13 cellular contexts compared by ENCODE assay signal in the genomic region with DNA sequence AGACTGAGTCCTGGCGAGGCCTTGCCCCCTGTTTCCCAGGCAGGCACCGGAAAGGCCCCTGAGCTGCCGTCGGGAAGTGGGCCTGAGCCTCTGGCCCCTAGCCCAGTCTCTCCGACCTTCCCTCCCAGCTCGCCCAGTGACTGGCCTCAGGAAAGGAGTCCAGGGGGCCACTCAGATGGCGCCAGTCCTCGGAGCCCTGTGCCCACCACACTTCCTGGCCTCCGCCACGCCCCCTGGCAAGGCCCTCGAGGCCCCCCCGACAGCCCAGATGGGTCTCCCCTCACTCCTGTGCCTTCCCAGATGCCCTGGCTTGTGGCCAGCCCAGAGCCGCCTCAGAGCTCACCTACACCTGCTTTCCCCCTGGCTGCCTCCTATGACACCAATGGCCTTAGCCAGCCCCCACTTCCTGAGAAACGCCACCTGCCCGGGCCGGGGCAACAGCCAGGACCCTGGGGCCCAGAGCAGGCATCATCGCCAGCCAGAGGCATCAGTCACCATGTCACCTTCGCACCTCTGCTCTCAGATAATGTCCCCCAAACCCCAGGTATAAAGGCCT. TPM values are rescaled to one million over a fixed set of nuclear protein-coding genes. Genes with fewer than 3 reads are reported as not detected.
A peak's percentile ranks its signal among the peaks of the same experiment; 100 is the strongest.
DNase-seq lines count a peak whose midpoint lies in the region; ATAC-seq and TF ChIP-seq lines count a peak whose summit lies in the region.
"Had no signal": no experiment of that assay in that cellular context is flagged by ENCODE, and none has a peak within 500 bp of the region (broad histone marks: within the 10 kb centered on the region; RNA-seq: fewer than 3 reads in every experiment).

No MANE protein-coding gene starts in this region.

- peak overlapping the region; percentile 36; the same call in 1 of the 2 replicates for H3K27ac Mint-ChIP-seq in HFFc6

- H3K4me1 ChIP-seq in subcutaneous abdominal adipose tissue (ENCODE audit: control insufficient read depth in 5 of 5, insufficient read depth in 5 of 5, low read length in 5 of 5) (peaks cover 24 to 72% (median 66%) of the 10 kb centered on the region in 5 donors), smooth muscle cell (ENCODE audit: low read depth) (no peaks in the 10 kb centered on the region)

- H3K9me3 ChIP-seq in subcutaneous abdominal adipose tissue (ENCODE audit: control insufficient read depth in 5 of 5, low read length in 5 of 5): no peaks in the 10 kb centered on the region
- no peaks in the 10 kb centered on the region for H3K9me3 ChIP-seq in smooth muscle cell (replicated peaks; ENCODE audit: low read depth)
- H3K9me3 ChIP-seq: SJCRH30 had no signal

- TF ChIP-seq CTCF in HFFc6 (IDR thresholded peaks at IDR 0.05): no peak
- TF ChIP-seq CTCF in smooth muscle cell (IDR thresholded peaks at IDR 0.05; ENCODE audit: borderline replicate concordance, insufficient read depth, poor library complexity, severe bottlenecking): no peak

- DNase-seq in HFFc6: no peak
- peak; percentile 62 for DNase-seq in NCI-H774 (lab: John Stamatoyannopoulos, UW)
- no peak for DNase-seq in smooth muscle cell (lab: John Stamatoyannopoulos, UW; ENCODE audit: unreplicated experiment)
- DNase-seq in T-helper 2 cell: no peak
- DNase-seq: activated CD4-positive, alpha-beta T cell treated with anti-CD3 and anti-CD28 coated beads for 48 hours; activated naive CD4-positive, alpha-beta T cell treated with Interleukin-2 at 50 U/mL for 16 hours; EL; naive B cell; SJCRH30; stimulated activated CD4-positive, alpha-beta T cell treated with anti-CD3 and anti-CD28 coated beads, Interleukin-2, amount 100 ng/mL, for 48 hours had no signal

- H4K20me1 ChIP-seq in smooth muscle cell (ENCODE audit: low read depth): peaks cover 9% of the 10 kb centered on the region

- H2AFZ ChIP-seq in smooth muscle cell (ENCODE audit: low read depth): no peak overlapping the region

- H3K4me3 ChIP-seq in subcutaneous abdominal adipose tissue (ENCODE audit: low read depth in 1 of 5, low read length in 5 of 5) (no peak overlapping the region), smooth muscle cell (no peak overlapping the region)
- H3K4me3 ChIP-seq: SJCRH30 had no signal

- no peaks in the 10 kb centered on the region for H3F3A ChIP-seq in smooth muscle cell (ENCODE audit: low read depth)

- H3K9ac ChIP-seq in subcutaneous abdominal adipose tissue (ENCODE audit: low read length in 5 of 5) (peak overlapping the region in 3 of 5 donors; percentile 10 to 62 (median 21)), smooth muscle cell (ENCODE audit: low read depth) (no peak overlapping the region)

- no peaks in the 10 kb centered on the region for H3K9me3 Mint-ChIP-seq in HFFc6
- H3K9me3 Mint-ChIP-seq: naive B cell had no signal

- no peaks in the 10 kb centered on the region for H3K79me2 ChIP-seq in smooth muscle cell (ENCODE audit: low read depth)

- ATAC-seq in GM21515 (IDR thresholded peaks at IDR 0.05; ENCODE audit: unreplicated experiment): no peak

- H3K4me2 ChIP-seq in smooth muscle cell: no peak overlapping the region

- no peak overlapping the region for H3K4me3 Mint-ChIP-seq in HFFc6
- H3K4me3 Mint-ChIP-seq: naive B cell had no signal

- peak overlapping the region; percentile 47 for H3K27ac ChIP-seq in layer of hippocampus (ENCODE audit: low read depth, low read length)
- peak overlapping the region; percentile 93 for H3K27ac ChIP-seq in subcutaneous abdominal adipose tissue (ENCODE audit: low read depth, low read length)
- no peak overlapping the region for H3K27ac ChIP-seq in smooth muscle cell (ENCODE audit: low read depth)
- H3K27ac ChIP-seq: SJCRH30 had no signal

- peaks cover 29% of the 10 kb centered on the region for H3K27me3 Mint-ChIP-seq in HFFc6 (ENCODE audit: insufficient read depth)

- H3K36me3 ChIP-seq in subcutaneous abdominal adipose tissue (ENCODE audit: control insufficient read depth in 5 of 5, insufficient read depth in 5 of 5, low read length in 5 of 5) (peaks cover 3 to 99% (median 93%) of the 10 kb centered on the region in 5 donors), smooth muscle cell (ENCODE audit: low read depth) (no peaks in the 10 kb centered on the region)
- H3K36me3 ChIP-seq: SJCRH30 had no signal

- no peaks in the 10 kb centered on the region for H3K27me3 ChIP-seq in layer of hippocampus (ENCODE audit: control insufficient read depth, insufficient read depth, low read length)
- no peaks in the 10 kb centered on the region for H3K27me3 ChIP-seq in subcutaneous abdominal adipose tissue (ENCODE audit: control insufficient read depth in 5 of 5, insufficient read depth in 4 of 5, low read length in 5 of 5)
- H3K27me3 ChIP-seq in smooth muscle cell (ENCODE audit: low read depth): no peaks in the 10 kb centered on the region
- H3K27me3 ChIP-seq: SJCRH30 had no signal

- no peaks in the 10 kb centered on the region; the same call in 1 of the 2 replicates for H3K36me3 Mint-ChIP-seq in HFFc6 (ENCODE audit: low read depth)

- 97% methylated on average over 18 of the region's 18 CpGs for WGBS in smooth muscle cell (ENCODE audit: low lambda C conversion rate)

- H3K4me1 Mint-ChIP-seq in HFFc6 (ENCODE audit: low read depth): peaks cover 36% of the 10 kb centered on the region

RNA-seq across cellular contexts. Expression of gene TNS2, which starts 10.9 kb away (rescaled TPM):
- total RNA-seq in HFFc6 (2021; fragmentation: NEBNext Ultra II Directional; extraction: Animal tissue kit (Norgen Biotek cat#: 25700)): 10 to 100 TPM; 44.3 to 69.2 (median 58.9) TPM
- total RNA-seq in smooth muscle cell: 9.3 and 11.4 TPM in 2 replicates
- 17.4 TPM in 2 replicates for polyA plus RNA-seq in smooth muscle cell

RNA-seq across cellular contexts. Expression of gene SPRYD3, which starts 18.4 kb away (rescaled TPM):
- 10 to 100 TPM; 50.5 to 59.4 (median 54.9) TPM for total RNA-seq in HFFc6 (2021; fragmentation: NEBNext Ultra II Directional; extraction: Animal tissue kit (Norgen Biotek cat#: 25700))
- 20.2 and 23.0 TPM in 2 replicates for total RNA-seq in smooth muscle cell
- 43.5 and 57.1 TPM in 2 replicates for polyA plus RNA-seq in smooth muscle cell

RNA-seq across cellular contexts. Expression of gene IGFBP6, which starts 36.7 kb away (rescaled TPM):
- 100 to 1,000 TPM; 317 to 444 (median 430) TPM for total RNA-seq in HFFc6 (2021; fragmentation: NEBNext Ultra II Directional; extraction: Animal tissue kit (Norgen Biotek cat#: 25700))
- 22.6 and 22.7 TPM in 2 replicates for total RNA-seq in smooth muscle cell
- 94.4 and 102 TPM in 2 replicates for polyA plus RNA-seq in smooth muscle cell

RNA-seq across cellular contexts. Expression of gene SOAT2, which starts 42.5 kb away (rescaled TPM):
- under 1 TPM; 0.12 to 0.34 (median 0.18) TPM for total RNA-seq in HFFc6 (2021; fragmentation: NEBNext Ultra II Directional; extraction: Animal tissue kit (Norgen Biotek cat#: 25700))
- total RNA-seq in smooth muscle cell: not detected in 2 replicates
- not detected in 2 replicates for polyA plus RNA-seq in smooth muscle cell
- total RNA-seq: SJCRH30 had no signal

RNA-seq across cellular contexts. Expression of gene EIF4B, which starts 54.5 kb away (rescaled TPM):
- total RNA-seq in HFFc6 (2021; fragmentation: NEBNext Ultra II Directional; extraction: Animal tissue kit (Norgen Biotek cat#: 25700)): 100 to 1,000 TPM; 376 to 437 (median 392) TPM
- total RNA-seq in smooth muscle cell: 241 and 299 TPM in 2 replicates
- 39.9 and 47.7 TPM in 2 replicates for polyA plus RNA-seq in smooth muscle cell

Comparison
In these comparisons a context has a peak if more than half of its experiments do, and no peak if none do; other contexts are left out.
1. RNA of gene IGFBP6, which starts 36.7 kb away (total RNA-seq): 317 to 444 TPM in HFFc6; 22.6 to 22.7 TPM in smooth muscle cell; every median in the first group is over 10 times any median in the second.